ENCODE assay signal across 8 cellular contexts in the genomic region with DNA sequence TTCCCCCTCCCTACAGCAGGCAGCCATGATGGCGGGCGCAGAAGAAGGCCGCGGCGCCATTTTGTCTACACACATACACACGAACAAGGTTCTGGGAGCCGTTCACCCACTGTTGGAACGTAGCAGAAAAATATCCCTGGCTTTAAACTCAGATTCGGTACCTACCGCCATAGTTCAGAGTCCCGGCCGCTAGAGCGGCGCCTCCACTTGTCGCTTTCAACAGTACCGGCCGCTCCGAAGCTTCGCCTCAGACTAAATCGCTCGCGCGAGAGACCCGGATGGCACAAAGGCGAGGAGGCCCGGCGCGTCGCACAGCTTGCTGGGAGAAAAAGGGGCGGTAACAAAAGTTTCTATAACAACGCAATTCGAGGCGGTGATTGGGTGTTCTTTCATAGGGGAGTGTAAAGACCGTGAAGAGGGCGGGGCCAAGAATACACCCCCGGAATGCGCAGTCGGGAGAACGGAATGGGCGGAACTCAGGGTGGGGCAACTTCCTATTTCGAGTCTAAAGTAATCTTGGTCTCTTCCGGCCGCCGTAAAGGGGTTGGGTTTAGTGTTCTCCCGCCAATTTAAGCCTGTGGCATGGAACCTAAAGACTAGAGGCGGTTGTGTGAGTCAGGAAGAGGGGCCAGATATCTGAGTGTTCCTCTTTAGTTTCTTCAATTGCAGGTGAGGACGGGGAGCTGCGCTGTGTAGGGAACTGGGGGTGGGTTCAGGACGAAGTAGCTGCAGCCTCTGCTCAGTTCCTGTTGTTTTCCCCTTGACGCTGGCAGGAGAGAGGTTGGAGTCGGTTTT.
A peak's percentile ranks its signal among the peaks of the same experiment; 100 is the strongest.
DNase-seq lines count a peak whose midpoint lies in the region; ATAC-seq and TF ChIP-seq lines count a peak whose summit lies in the region.

Gene KNTC1 (plus strand): TSS at position 567 of the 795 bp plus-strand sequence. CDS start 2,815 bp downstream, outside the sequence.
Gene RSRC2 (minus strand): TSS at position 254 of the 795 bp plus-strand sequence. CDS start 83 bp downstream, at position 171.

- peaks cover 44% of the 10 kb centered on the region for H3K4me1 ChIP-seq in BLaER1

- H3K9me3 ChIP-seq in BLaER1, result no peaks in the 10 kb centered on the region

- H3K9ac ChIP-seq in BLaER1, result peak within 1 kb of the TSS; percentile 99

- peak; percentile 96 for ATAC-seq in GM19324 (IDR thresholded peaks at IDR 0.05; ENCODE audit: low FRiP score, unreplicated experiment)
- peak; percentile 89 for ATAC-seq in HG03460 (IDR thresholded peaks at IDR 0.05; ENCODE audit: unreplicated experiment)

- no peak for TF ChIP-seq CTCF in coronary artery (IDR thresholded peaks at IDR 0.05)

- DNase-seq in NCI-H526 (lab: John Stamatoyannopoulos, UW) (peak; percentile 99 to 100), coronary artery (ENCODE audit: low spot score) (peak; percentile 99)
- peak; percentile 98 for DNase-seq in activated CD4-positive, alpha-beta T cell treated with anti-CD3 and anti-CD28 coated beads for 48 hours
- DNase-seq in stimulated activated CD4-positive, alpha-beta T cell treated with anti-CD3 and anti-CD28 coated beads, Interleukin-1b, Interleukin-23, amount 100 ng/mL, for 4 hours (ENCODE audit: low read depth in 2 of 2), result peak; percentile 87 to 95

- peak within 1 kb of the TSS; percentile 99 for H3K27ac ChIP-seq in BLaER1
- H3K27ac ChIP-seq in coronary artery, result peak within 1 kb of the TSS; percentile 94 to 97
- H3K27ac ChIP-seq in layer of hippocampus (ENCODE audit: low read depth, low read length), result peak within 1 kb of the TSS; percentile 99

- peaks cover 45% of the 10 kb centered on the region for H4K20me1 ChIP-seq in BLaER1

- peaks cover 66% of the 10 kb centered on the region for H3K36me3 ChIP-seq in BLaER1

- no peaks in the 10 kb centered on the region for H3K27me3 ChIP-seq in BLaER1
- H3K27me3 ChIP-seq in layer of hippocampus (ENCODE audit: control insufficient read depth, insufficient read depth, low read length), result no peaks in the 10 kb centered on the region

- H3K4me3 ChIP-seq in BLaER1 (peak within 1 kb of the TSS; percentile 92), coronary artery (peak within 1 kb of the TSS; percentile 81)

- H3K4me2 ChIP-seq in BLaER1, result peak within 1 kb of the TSS; percentile 87

Comparison
In these comparisons a context has a peak if more than half of its experiments do, and no peak if none do; other contexts are left out.
1. Peak in every context shown above with its lines: DNase-seq, ATAC-seq, H3K4me3 ChIP-seq and H3K27ac ChIP-seq.